Comparison of ENCODE assay signal across 8 cellular contexts in the genomic region with DNA sequence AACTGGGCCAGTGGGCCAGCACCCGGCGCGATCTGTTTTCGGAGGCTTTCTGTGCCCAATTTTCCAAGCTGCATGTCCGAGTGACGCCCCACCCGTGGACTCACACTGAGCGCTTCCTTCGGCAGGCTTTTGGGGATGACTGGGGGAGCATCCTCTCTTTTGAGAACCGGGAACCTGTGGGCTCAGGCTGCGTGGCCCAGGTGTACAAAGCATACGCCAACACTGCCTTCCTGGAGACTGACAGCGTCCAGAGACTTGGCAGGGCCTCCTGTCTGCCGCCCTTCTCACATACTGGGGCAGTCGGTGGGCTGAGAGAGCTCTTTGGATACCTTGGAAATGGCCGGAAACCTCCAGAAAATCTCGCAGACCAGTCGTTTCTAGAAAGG. TPM values are rescaled to one million over a fixed set of nuclear protein-coding genes. Genes with fewer than 3 reads are reported as not detected.
DNase-seq lines count a peak whose midpoint lies in the region; ATAC-seq, FAIRE-seq and TF ChIP-seq lines count a peak whose summit lies in the region.

No MANE protein-coding gene starts in this region.

- H3K4me2 ChIP-seq in OCI-LY1 (ENCODE audit: low read length), result peak overlapping the region; percentile 90

- H3K4me3 ChIP-seq in BJ (ENCODE audit: low read depth, low read length) (peak overlapping the region; percentile 65), OCI-LY1 (ENCODE audit: low read depth, low read length, poor library complexity, severe bottlenecking) (peak overlapping the region; percentile 76)

- POLR2A ChIA-PET in BJ (lab: Charles Lee), result interaction anchor here (0.7 kb wide), 1 partner anchor 12 kb away, joined by 3 read pairs; no protein-coding TSS in a partner anchor

- H3K9me3 Mint-ChIP-seq in endothelial cell (ENCODE audit: unreplicated experiment) (no peaks in the 10 kb centered on the region), nephron (no peaks in the 10 kb centered on the region)

- no peaks in the 10 kb centered on the region for H4K20me1 ChIP-seq in OCI-LY1 (ENCODE audit: insufficient read depth, low read length)

- ATAC-seq in HG03097 (IDR thresholded peaks at IDR 0.05; ENCODE audit: low FRiP score, unreplicated experiment) (no peak), GM21515 (IDR thresholded peaks at IDR 0.05; ENCODE audit: unreplicated experiment) (no peak)

- no peak overlapping the region for H3K27ac Mint-ChIP-seq in endothelial cell (ENCODE audit: unreplicated experiment)
- H3K27ac Mint-ChIP-seq in nephron, result peak overlapping the region; percentile 42 to 65 (median 58)

- peaks cover 32% of the 10 kb centered on the region for H3K4me1 Mint-ChIP-seq in endothelial cell (ENCODE audit: unreplicated experiment)
- peaks cover 24% of the 10 kb centered on the region for H3K4me1 Mint-ChIP-seq in nephron

- DNase-seq in BJ (ENCODE audit: low read depth) (no peak), endothelial cell (ENCODE audit: low spot score) (no peak), RCC 7860 (ENCODE audit: low spot score) (no peak), NCI-H2196 treated with DMSO at 0.1 percent for 48 hours (lab: John Stamatoyannopoulos, UW; ENCODE audit: unreplicated experiment) (no peak)

- H3F3A ChIP-seq in OCI-LY1 (ENCODE audit: insufficient read depth, low read length), result peaks cover 23% of the 10 kb centered on the region; the same call in 1 of the 2 replicates

- no peak overlapping the region for H2AFZ ChIP-seq in OCI-LY1 (ENCODE audit: low read length)

- peaks cover 9% of the 10 kb centered on the region for H3K27me3 Mint-ChIP-seq in endothelial cell (ENCODE audit: unreplicated experiment)
- peaks cover 3% of the 10 kb centered on the region for H3K27me3 Mint-ChIP-seq in nephron (ENCODE audit: low read depth)

- CTCF ChIA-PET in BJ (lab: Yijun Ruan, JAX), result interaction anchor here (0.9 to 3.3 kb wide), 5 partner anchors 11 to 156 kb away, joined by 3 to 21 read pairs (median 11); no protein-coding TSS in a partner anchor

- FAIRE-seq in RCC 7860 (lab: Jason Lieb, UNC), result no peak

- H3K9me3 ChIP-seq in OCI-LY1 (ENCODE audit: low read length), result no peaks in the 10 kb centered on the region

- H3K79me2 ChIP-seq in OCI-LY1 (ENCODE audit: insufficient read depth, low read length), result no peaks in the 10 kb centered on the region

- H3K36me3 Mint-ChIP-seq in endothelial cell (ENCODE audit: low read depth, unreplicated experiment) (peaks cover 19% of the 10 kb centered on the region), nephron (ENCODE audit: low read depth) (peaks cover 18% of the 10 kb centered on the region)

- no peaks in the 10 kb centered on the region; the same call in none of the 2 replicates for H3K36me3 ChIP-seq in BJ (ENCODE audit: control insufficient read depth, insufficient read depth, low read length)
- H3K36me3 ChIP-seq in OCI-LY1 (ENCODE audit: insufficient read depth, low read length), result peaks cover 13% of the 10 kb centered on the region; the same call in 1 of the 2 replicates

- H3K9ac ChIP-seq in OCI-LY1 (ENCODE audit: low read length), result peak overlapping the region; percentile 89

- H3K27ac ChIP-seq in OCI-LY1 (ENCODE audit: low read depth, low read length, poor library complexity, severe bottlenecking), result peak overlapping the region; percentile 93

- H3K4me1 ChIP-seq in OCI-LY1 (ENCODE audit: insufficient read depth, low read length, severe bottlenecking), result peaks cover 56% of the 10 kb centered on the region

- TF ChIP-seq CTCF in BJ (IDR thresholded peaks at IDR 0.05; ENCODE audit: insufficient read depth, low read depth, low read length) (no peak), OCI-LY1 (IDR thresholded peaks at IDR 0.05; ENCODE audit: low read length) (no peak), endothelial cell (IDR thresholded peaks at IDR 0.05; ENCODE audit: unreplicated experiment) (no peak), nephron (IDR thresholded peaks at IDR 0.05; ENCODE audit: unreplicated experiment in 3 of 3) (no peak)

- H3K4me3 Mint-ChIP-seq in endothelial cell (ENCODE audit: unreplicated experiment) (peak overlapping the region; percentile 84), nephron (peak overlapping the region; percentile 85 to 91 (median 89))

- no peaks in the 10 kb centered on the region for H3K27me3 ChIP-seq in BJ (ENCODE audit: control insufficient read depth, insufficient read depth, low read length)
- no peaks in the 10 kb centered on the region for H3K27me3 ChIP-seq in OCI-LY1 (ENCODE audit: insufficient read depth, low read length)

- no peaks in the 10 kb centered on the region for H3K9me2 ChIP-seq in OCI-LY1 (ENCODE audit: low read depth, low read length)

RNA-seq across cellular contexts. Expression of a gene that starts 1.0 kb away (rescaled TPM):
- 13.7 and 15.4 TPM in 2 replicates for polyA plus RNA-seq in BJ (2011; rRNA removed)
- polyA minus RNA-seq in BJ (2011; rRNA and poly(A)+ RNA removed), result 7.6 and 11.3 TPM in 2 replicates
- total RNA-seq in endothelial cell (ENCODE audit: unreplicated experiment), result 37.6 TPM

RNA-seq across cellular contexts. Expression of a gene that starts 22.7 kb away (rescaled TPM):
- polyA plus RNA-seq in BJ (2011; rRNA removed), result 289 and 294 TPM in 2 replicates
- polyA minus RNA-seq in BJ (2011; rRNA and poly(A)+ RNA removed), result 30.9 and 37.8 TPM in 2 replicates
- 326 TPM for total RNA-seq in endothelial cell (ENCODE audit: unreplicated experiment)

RNA-seq across cellular contexts. Expression of a gene that starts 33.1 kb away (rescaled TPM):
- 2.9 and 3.3 TPM in 2 replicates for polyA plus RNA-seq in BJ (2011; rRNA removed)
- 3.8 and 4.9 TPM in 2 replicates for polyA minus RNA-seq in BJ (2011; rRNA and poly(A)+ RNA removed)
- 41.0 TPM for total RNA-seq in endothelial cell (ENCODE audit: unreplicated experiment)
